11 cellular contexts compared by ENCODE assay signal in the genomic region with DNA sequence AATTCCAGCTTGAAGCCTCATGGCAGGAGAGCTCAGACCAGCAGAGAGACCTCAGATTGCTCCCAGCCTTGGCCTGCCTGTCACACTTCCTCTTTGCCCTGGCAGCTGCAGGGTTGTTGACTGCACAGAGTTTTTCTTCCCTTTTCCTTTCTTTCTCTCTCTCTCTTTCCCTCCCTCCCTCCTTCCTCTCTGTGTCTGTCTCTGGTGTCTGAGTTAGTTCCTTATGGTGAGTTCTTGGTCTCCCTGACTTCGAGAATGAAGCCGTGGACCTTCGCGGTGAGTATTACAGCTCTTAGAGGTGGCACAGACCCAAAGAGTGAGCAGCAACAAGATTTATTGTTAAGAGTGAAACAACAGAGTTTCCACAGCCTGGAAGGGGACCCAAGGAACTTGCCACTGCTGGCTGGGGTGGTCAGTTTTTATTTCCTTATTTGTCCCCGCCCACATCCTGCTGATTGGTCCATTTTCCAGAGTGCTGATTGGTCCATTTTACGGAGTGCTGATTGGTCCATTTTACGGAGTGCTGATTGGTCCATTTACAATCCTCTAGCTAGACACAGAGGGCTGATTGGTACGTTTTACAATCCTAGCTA.
A peak's percentile ranks its signal among the peaks of the same experiment; 100 is the strongest.
DNase-seq lines count a peak whose midpoint lies in the region; ATAC-seq and TF ChIP-seq lines count a peak whose summit lies in the region.
"Had no signal": no experiment of that assay in that cellular context is flagged by ENCODE, and none has a peak within 500 bp of the region (broad histone marks: within the 10 kb centered on the region; RNA-seq: fewer than 3 reads in every experiment).

No MANE protein-coding gene starts in this region.

- no peaks in the 10 kb centered on the region for H3K9me3 ChIP-seq in colonic mucosa
- H3K9me3 ChIP-seq in neutrophil, result no peaks in the 10 kb centered on the region

- ATAC-seq in HG02759 (IDR thresholded peaks at IDR 0.05; ENCODE audit: unreplicated experiment), result no peak
- ATAC-seq: esophagus mucosa had no signal

- H3K4me3 ChIP-seq in colonic mucosa (no peak overlapping the region), neutrophil (ENCODE audit: low read depth in 1 of 2, low read length in 1 of 2) (peak overlapping the region; percentile 39 to 44)

- H3K4me1 ChIP-seq in colonic mucosa (no peaks in the 10 kb centered on the region), neutrophil (ENCODE audit: control insufficient read depth in 1 of 2, insufficient read depth in 1 of 2, low read depth in 1 of 2, low read length in 1 of 2) (peaks cover 30 to 46% of the 10 kb centered on the region in 2 experiments)

- no peak overlapping the region for H3K9ac ChIP-seq in colonic mucosa (ENCODE audit: low read depth in 2 of 2, low read length in 2 of 2)

- TF ChIP-seq CTCF in colonic mucosa (IDR thresholded peaks at IDR 0.05) (no peak), neutrophil (IDR thresholded peaks at IDR 0.05) (no peak)

- H3K27me3 ChIP-seq in colonic mucosa, result no peaks in the 10 kb centered on the region
- H3K27me3 ChIP-seq in neutrophil, result no peaks in the 10 kb centered on the region

- H3K27ac ChIP-seq in colonic mucosa (peak overlapping the region; percentile 31), neutrophil (peak overlapping the region; percentile 92)

- no peaks in the 10 kb centered on the region for H3K36me3 ChIP-seq in colonic mucosa
- no peaks in the 10 kb centered on the region for H3K36me3 ChIP-seq in neutrophil

- DNase-seq in CD1c-positive myeloid dendritic cell (ENCODE audit: extremely low spot score) (peak; percentile 80), NOMO-1 treated with DMSO at 0.1 percent for 48 hours (lab: John Stamatoyannopoulos, UW; ENCODE audit: unreplicated experiment) (peak; percentile 86), colonic mucosa (no peak), A172 (ENCODE audit: low spot score) (no peak), DMS53 treated with DMSO at 0.1 percent for 48 hours (lab: John Stamatoyannopoulos, UW; ENCODE audit: unreplicated experiment) (no peak), NCI-H2107 treated with DMSO at 0.1 percent for 48 hours (lab: John Stamatoyannopoulos, UW; ENCODE audit: unreplicated experiment) (no peak)
- DNase-seq: DMS153, NCI-H69 had no signal

- intact Hi-C loops in colonic mucosa (cut with DNase I), result loop anchor here (10.0 kb wide), 2 partner anchors 255 to 895 kb away; no protein-coding TSS in a partner anchor

Comparison
In these comparisons a context has a peak if more than half of its experiments do, and no peak if none do; other contexts are left out.
1. DNase-seq: peak in CD1c-positive myeloid dendritic cell (single experiment) and NOMO-1 treated with DMSO at 0.1 percent for 48 hours (single experiment); none in colonic mucosa (single experiment), A172 (single experiment), DMS53 treated with DMSO at 0.1 percent for 48 hours (single experiment) and NCI-H2107 treated with DMSO at 0.1 percent for 48 hours (single experiment).